Comparison of ENCODE assay signal across 1 cellular context in the genomic region with DNA sequence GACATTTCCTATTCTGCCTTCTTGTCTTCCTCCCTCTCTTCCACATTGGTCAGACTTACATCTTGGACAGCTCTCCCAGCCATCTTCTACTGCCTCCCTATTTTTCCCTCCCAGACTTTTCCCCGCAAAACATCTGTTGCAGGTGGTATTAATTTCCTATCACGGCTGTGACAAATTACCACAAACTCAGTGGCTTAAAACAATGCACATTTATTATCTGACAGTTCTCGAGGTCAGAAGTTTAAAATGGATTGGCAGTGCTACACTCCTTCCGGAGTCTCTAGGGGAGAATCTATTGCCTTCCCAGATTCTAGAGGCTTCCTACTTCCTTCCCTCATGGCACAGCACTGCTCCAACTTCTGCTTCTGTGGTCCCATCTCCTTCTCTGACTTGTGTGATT.
TF ChIP-seq lines count a peak whose summit lies in the region.

No MANE protein-coding gene starts in this region.

TF ChIP-seq in WTC11, 78 proteins besides CTCF, POLR2A, EP300 and RAD21 (continued from another document):
- TF ChIP-seq, protein P1, sequence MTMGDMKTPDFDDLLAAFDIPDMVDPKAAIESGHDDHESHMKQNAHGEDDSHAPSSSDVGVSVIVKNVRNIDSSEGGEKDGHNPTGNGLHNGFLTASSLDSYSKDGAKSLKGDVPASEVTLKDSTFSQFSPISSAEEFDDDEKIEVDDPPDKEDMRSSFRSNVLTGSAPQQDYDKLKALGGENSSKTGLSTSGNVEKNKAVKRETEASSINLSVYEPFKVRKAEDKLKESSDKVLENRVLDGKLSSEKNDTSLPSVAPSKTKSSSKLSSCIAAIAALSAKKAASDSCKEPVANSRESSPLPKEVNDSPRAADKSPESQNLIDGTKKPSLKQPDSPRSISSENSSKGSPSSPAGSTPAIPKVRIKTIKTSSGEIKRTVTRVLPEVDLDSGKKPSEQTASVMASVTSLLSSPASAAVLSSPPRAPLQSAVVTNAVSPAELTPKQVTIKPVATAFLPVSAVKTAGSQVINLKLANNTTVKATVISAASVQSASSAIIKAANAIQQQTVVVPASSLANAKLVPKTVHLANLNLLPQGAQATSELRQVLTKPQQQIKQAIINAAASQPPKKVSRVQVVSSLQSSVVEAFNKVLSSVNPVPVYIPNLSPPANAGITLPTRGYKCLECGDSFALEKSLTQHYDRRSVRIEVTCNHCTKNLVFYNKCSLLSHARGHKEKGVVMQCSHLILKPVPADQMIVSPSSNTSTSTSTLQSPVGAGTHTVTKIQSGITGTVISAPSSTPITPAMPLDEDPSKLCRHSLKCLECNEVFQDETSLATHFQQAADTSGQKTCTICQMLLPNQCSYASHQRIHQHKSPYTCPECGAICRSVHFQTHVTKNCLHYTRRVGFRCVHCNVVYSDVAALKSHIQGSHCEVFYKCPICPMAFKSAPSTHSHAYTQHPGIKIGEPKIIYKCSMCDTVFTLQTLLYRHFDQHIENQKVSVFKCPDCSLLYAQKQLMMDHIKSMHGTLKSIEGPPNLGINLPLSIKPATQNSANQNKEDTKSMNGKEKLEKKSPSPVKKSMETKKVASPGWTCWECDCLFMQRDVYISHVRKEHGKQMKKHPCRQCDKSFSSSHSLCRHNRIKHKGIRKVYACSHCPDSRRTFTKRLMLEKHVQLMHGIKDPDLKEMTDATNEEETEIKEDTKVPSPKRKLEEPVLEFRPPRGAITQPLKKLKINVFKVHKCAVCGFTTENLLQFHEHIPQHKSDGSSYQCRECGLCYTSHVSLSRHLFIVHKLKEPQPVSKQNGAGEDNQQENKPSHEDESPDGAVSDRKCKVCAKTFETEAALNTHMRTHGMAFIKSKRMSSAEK (CRISPR knock-in tag; IDR thresholded peaks at IDR 0.05; ENCODE audit: borderline replicate concordance), result no peak
- TF ChIP-seq JUN (CRISPR knock-in tag; IDR thresholded peaks at IDR 0.05) (no peak), CREB1 (CRISPR knock-in tag; IDR thresholded peaks at IDR 0.05) (no peak), IRF2 (CRISPR knock-in tag; IDR thresholded peaks at IDR 0.05; ENCODE audit: borderline replicate concordance, low read depth) (no peak), TP53 (CRISPR knock-in tag; IDR thresholded peaks at IDR 0.05) (no peak), MXD4 (CRISPR knock-in tag; IDR thresholded peaks at IDR 0.05; ENCODE audit: borderline replicate concordance) (no peak), TEAD1 (CRISPR knock-in tag; IDR thresholded peaks at IDR 0.05) (no peak), NR1H2 (CRISPR knock-in tag; IDR thresholded peaks at IDR 0.05) (no peak)
- TF ChIP-seq, protein P2, sequence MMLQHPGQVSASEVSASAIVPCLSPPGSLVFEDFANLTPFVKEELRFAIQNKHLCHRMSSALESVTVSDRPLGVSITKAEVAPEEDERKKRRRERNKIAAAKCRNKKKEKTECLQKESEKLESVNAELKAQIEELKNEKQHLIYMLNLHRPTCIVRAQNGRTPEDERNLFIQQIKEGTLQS (CRISPR knock-in tag; conservative IDR thresholded peaks at IDR 0.05), result no peak
- TF ChIP-seq, protein P3, sequence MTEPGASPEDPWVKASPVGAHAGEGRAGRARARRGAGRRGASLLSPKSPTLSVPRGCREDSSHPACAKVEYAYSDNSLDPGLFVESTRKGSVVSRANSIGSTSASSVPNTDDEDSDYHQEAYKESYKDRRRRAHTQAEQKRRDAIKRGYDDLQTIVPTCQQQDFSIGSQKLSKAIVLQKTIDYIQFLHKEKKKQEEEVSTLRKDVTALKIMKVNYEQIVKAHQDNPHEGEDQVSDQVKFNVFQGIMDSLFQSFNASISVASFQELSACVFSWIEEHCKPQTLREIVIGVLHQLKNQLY (CRISPR knock-in tag; IDR thresholded peaks at IDR 0.05), result no peak
